In the genomic region with DNA sequence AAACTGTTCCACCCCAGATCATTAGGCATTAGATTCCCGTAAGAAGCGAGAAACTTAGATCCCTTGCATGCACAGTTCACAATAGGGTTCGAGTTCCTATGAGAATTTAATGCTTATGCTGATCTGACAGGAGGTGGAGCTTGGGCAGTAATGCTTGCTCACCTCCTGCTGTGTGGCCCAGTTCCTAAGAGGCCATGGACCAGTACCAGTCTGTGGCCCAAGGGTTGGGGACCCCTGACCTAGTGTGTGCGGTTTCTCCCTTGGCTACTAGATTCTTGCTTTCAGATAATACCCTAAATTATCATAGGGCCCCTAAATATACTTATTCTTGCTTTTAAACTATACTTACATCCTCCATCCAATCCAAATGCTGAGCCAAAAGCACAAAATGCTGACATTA, we compare ENCODE assay signal across 9 cellular contexts. TPM values are rescaled to one million over a fixed set of nuclear protein-coding genes. Genes with fewer than 3 reads are reported as not detected.
DNase-seq lines count a peak whose midpoint lies in the region; ATAC-seq, FAIRE-seq and TF ChIP-seq lines count a peak whose summit lies in the region.
"Had no signal": no experiment of that assay in that cellular context is flagged by ENCODE, and none has a peak within 500 bp of the region (broad histone marks: within the 10 kb centered on the region; RNA-seq: fewer than 3 reads in every experiment).

No MANE protein-coding gene starts in this region.

- H2AFZ ChIP-seq in K562 (ENCODE audit: low read depth, low read length), result no peak overlapping the region

- no peaks in the 10 kb centered on the region for H3K9me3 ChIP-seq in heart right ventricle
- no peaks in the 10 kb centered on the region for H3K9me3 ChIP-seq in K562 (replicated peaks; ENCODE audit: control insufficient read depth, insufficient read depth, low read depth, low read length)
- H3K9me3 ChIP-seq in uterus, result no peaks in the 10 kb centered on the region

- H3K9me3 Mint-ChIP-seq in naive thymus-derived CD8-positive, alpha-beta T cell, result no peaks in the 10 kb centered on the region

- intact Hi-C loops in heart right ventricle (cut with DNase I) (loop anchor here in 3 of 10 donors (2.0 to 5.0 kb wide), 2 partner anchors 16 to 67 kb away; a partner anchor contains a TSS), Right ventricle myocardium superior (cut with DNase I) (no loop called here), K562 (cut with micrococcal nuclease) (loop anchor here (2.0 to 10.0 kb wide), 2 partner anchors 26 to 290 kb away; a partner anchor contains a TSS), uterus (cut with DNase I; ENCODE audit: low total_unique reads) (no loop called here)

- H3K27ac ChIP-seq in heart right ventricle (peak overlapping the region in 9 of 10 donors; percentile 79 to 100 (median 98)), K562 (ENCODE audit: extremely low read depth, low read depth, low read length) (no peak overlapping the region), uterus (peak overlapping the region; percentile 89 to 100)

- 94 to 98% methylated on average over 4 of the region's 4 CpGs for WGBS in heart right ventricle, 2 donors
- WGBS in K562 (ENCODE audit: insufficient coverage, low coverage, missing lambda C conversion rate), result 77% methylated on average over 4 of the region's 4 CpGs

- peaks cover 0 to 13% (median 12%) of the 10 kb centered on the region in 3 donors for H3K36me3 Mint-ChIP-seq in naive thymus-derived CD8-positive, alpha-beta T cell

- ATAC-seq in heart right ventricle (no peak), Right ventricle myocardium superior (ENCODE audit: poor library complexity) (no peak), K562 (no peak), HG02870 (IDR thresholded peaks at IDR 0.05; ENCODE audit: unreplicated experiment) (no peak), HG03520 (IDR thresholded peaks at IDR 0.05; ENCODE audit: unreplicated experiment) (no peak)
- no peak for ATAC-seq in naive thymus-derived CD8-positive, alpha-beta T cell

- TF ChIP-seq CTCF in heart right ventricle (IDR thresholded peaks at IDR 0.05) (no peak), K562 (IDR thresholded peaks at IDR 0.05 in 2 of 3, conservative IDR thresholded peaks at IDR 0.05 in 1 of 3; ENCODE audit: insufficient read depth in 2 of 3, low read depth in 1 of 3, low read length in 3 of 3) (no peak), uterus (IDR thresholded peaks at IDR 0.05) (no peak)

- peaks cover 13 to 72% (median 54%) of the 10 kb centered on the region in 9 donors for H3K4me1 ChIP-seq in heart right ventricle
- peaks cover 63 to 66% of the 10 kb centered on the region in 2 experiments for H3K4me1 ChIP-seq in K562 (replicated peaks in 1 of 2; ENCODE audit: control insufficient read depth in 2 of 2, insufficient read depth in 2 of 2, low read length in 2 of 2)
- peaks cover 3 to 7% of the 10 kb centered on the region in 2 donors for H3K4me1 ChIP-seq in uterus

- POLR2A ChIA-PET in K562 (lab: Yijun Ruan, JAX), result interaction anchor here (1.0 to 2.1 kb wide), 4 partner anchors 15 to 112 kb away, joined by 3 to 23 read pairs (median 6); a partner anchor contains a TSS
- POLR2A ChIA-PET in naive thymus-derived CD8-positive, alpha-beta T cell (lab: Charles Lee), result interaction anchor here (0.6 to 12.3 kb wide), 6 partner anchors 11 to 76 kb away, joined by 3 to 303 read pairs (median 5); a partner anchor contains a TSS

- peak overlapping the region; percentile 92 to 100 (median 98) for H3K4me3 Mint-ChIP-seq in naive thymus-derived CD8-positive, alpha-beta T cell

- no peak for TF ChIP-seq POLR2A in K562 (conservative IDR thresholded peaks at IDR 0.05)
- TF ChIP-seq POLR2A in uterus (IDR thresholded peaks at IDR 0.05), result no peak

- no peak for TF ChIP-seq EP300 in K562 (IDR thresholded peaks at IDR 0.05; ENCODE audit: low read length)

- H3K36me3 ChIP-seq in heart right ventricle (peaks cover 0 to 37% (median 0%) of the 10 kb centered on the region in 9 donors), K562 (ENCODE audit: control insufficient read depth, insufficient read depth, low read length) (no peaks in the 10 kb centered on the region; the same call in 2 of the 3 replicates), uterus (no peaks in the 10 kb centered on the region)

- H3K27ac Mint-ChIP-seq in naive thymus-derived CD8-positive, alpha-beta T cell, result peak overlapping the region; percentile 94 to 100 (median 99)

- in situ Hi-C loops in K562 (cut with MboI), result no loop called here

- H3K4me2 ChIP-seq in K562 (ENCODE audit: insufficient read depth, low read length), result peak overlapping the region; percentile 89; the same call in 1 of the 2 replicates

- no peaks in the 10 kb centered on the region for H3K27me3 ChIP-seq in heart right ventricle
- H3K27me3 ChIP-seq in K562 (ENCODE audit: control insufficient read depth in 2 of 2, insufficient read depth in 2 of 2, low read length in 2 of 2), result no peaks in the 10 kb centered on the region
- no peaks in the 10 kb centered on the region for H3K27me3 ChIP-seq in uterus

- FAIRE-seq in K562 (lab: Jason Lieb, UNC), result peak; percentile 59

- no TSS peak for BruUV-seq in K562 (replicated peaks; lab: Mats Ljungman, UMichigan)

- peaks cover 40% of the 10 kb centered on the region for H3K79me2 ChIP-seq in K562 (ENCODE audit: control insufficient read depth, insufficient read depth, low read length)

- no peaks in the 10 kb centered on the region for H3K27me3 Mint-ChIP-seq in naive thymus-derived CD8-positive, alpha-beta T cell

- H3K9me1 ChIP-seq in K562 (ENCODE audit: control insufficient read depth, insufficient read depth, low read length), result no peaks in the 10 kb centered on the region

- CTCF ChIA-PET in K562 (lab: Yijun Ruan, JAX; ENCODE audit: low intra/inter-chr PET ratio), result interaction anchor here (0.6 to 1.1 kb wide), 3 partner anchors 19 to 77 kb away, joined by 3 to 6 read pairs (median 3); no protein-coding TSS in a partner anchor

- no peaks in the 10 kb centered on the region for H4K20me1 ChIP-seq in K562 (replicated peaks; ENCODE audit: control insufficient read depth, insufficient read depth, low read length)

- H3K4me3 ChIP-seq in heart right ventricle (peak overlapping the region in 1 of 10 donors; percentile 52), K562 (no peak overlapping the region), uterus (no peak overlapping the region)

- peak overlapping the region in 1 of 2 experiments; percentile 75; a peak in 2 of 4 replicates for H3K9ac ChIP-seq in K562 (ENCODE audit: insufficient read depth in 1 of 2, low read depth in 2 of 2, low read length in 2 of 2)

- DNase-seq in heart right ventricle, result no peak
- DNase-seq in Right ventricle myocardium superior, result no peak
- peak in 1 of 4 experiments; percentile 18 for DNase-seq in K562 (ENCODE audit: extremely low read depth in 1 of 4, low spot score in 3 of 4)
- DNase-seq in naive thymus-derived CD8-positive, alpha-beta T cell, result no peak
- no peak for DNase-seq in uterus
- DNase-seq in hepatic stellate cell (ENCODE audit: low spot score), result no peak
- DNase-seq: NCI-H2081 treated with DMSO at 0.1 percent for 48 hours had no signal

- peaks cover 29 to 53% (median 43%) of the 10 kb centered on the region in 4 donors for H3K4me1 Mint-ChIP-seq in naive thymus-derived CD8-positive, alpha-beta T cell

- TF ChIP-seq RAD21 in K562 (CRISPR knock-in tag; conservative IDR thresholded peaks at IDR 0.05 in 1 of 2, IDR thresholded peaks at IDR 0.05 in 1 of 2), result no peak

RNA-seq across cellular contexts. Expression of a gene that starts 1.9 kb away (rescaled TPM):
- total RNA-seq in heart right ventricle (10 to 100 TPM in 1 of 10 donors, 1 to 10 TPM in 9; 2.4 to 28.0 (median 4.4) TPM), Right ventricle myocardium superior (4.1 TPM), K562 (2014; rRNA removed) (40.5 and 45.0 TPM in 2 replicates), K562 (2014; rRNA removed; fragmentation: Illumina TruSeq; extraction: Trizol) (13.5 and 14.0 TPM in 2 replicates), K562 (2015; rRNA removed; fragmentation: Illumina TruSeq; extraction: Trizol) (22.3 and 22.4 TPM in 2 replicates), K562 (2021) (37.3 and 42.6 TPM in 2 replicates), uterus (1 to 10 TPM in 3 of 4 donors, not detected in 1; 2.3 to 9.7 (median 3.5) TPM)
- polyA plus RNA-seq in heart right ventricle (1 to 10 TPM; 5.8 to 6.2 TPM), K562 (2011; rRNA removed) (24.4 and 51.8 TPM in 2 replicates), K562 (2014; fragmentation: Illumina TruSeq; extraction: Trizol) (39.6 and 46.5 TPM in 2 replicates), K562 (2014; fragmentation: Nextera tagmentation; extraction: Ambion mirVana) (1 to 10 TPM; 5.3 to 5.7 TPM), K562 (2014; rRNA removed) (32.2 and 35.1 TPM in 2 replicates)
- 11.8 and 26.5 TPM in 2 replicates for total RNA-seq in K562 (2011; cell fraction: chromatin; rRNA removed; ENCODE audit: low replicate concordance)
- total RNA-seq in K562 (2011; cell fraction: nucleolus; rRNA removed), result 15.2 and 18.8 TPM in 2 replicates
- 22.7 and 30.8 TPM in 2 replicates for total RNA-seq in K562 (2011; cell fraction: nucleoplasm; rRNA removed)
- 44.6 and 52.4 TPM in 2 replicates for polyA plus RNA-seq in K562 (2011; cell fraction: cytosol; rRNA removed)
- 32.8 and 42.4 TPM in 2 replicates for polyA plus RNA-seq in K562 (2011; cell fraction: nucleus; rRNA removed)
- 34.2 and 146 TPM in 2 replicates for polyA plus RNA-seq in K562 (2012)
- 8.6 and 11.3 TPM in 2 replicates for polyA minus RNA-seq in K562 (2011; rRNA and poly(A)+ RNA removed)
- 17.9 and 19.4 TPM in 2 replicates for polyA minus RNA-seq in K562 (2011; cell fraction: cytosol; rRNA and poly(A)+ RNA removed)
- polyA minus RNA-seq in K562 (2011; cell fraction: nucleus; rRNA and poly(A)+ RNA removed), result 4.0 and 7.3 TPM in 2 replicates
- 100 to 1,000 TPM; 274 to 276 TPM for total RNA-seq in naive thymus-derived CD8-positive, alpha-beta T cell
- 100 to 1,000 TPM; 106 to 144 (median 138) TPM for polyA plus RNA-seq in naive thymus-derived CD8-positive, alpha-beta T cell

RNA-seq across cellular contexts. Expression of a gene that starts 4.4 kb away (rescaled TPM):
- 10 to 100 TPM; 32.8 to 50.9 (median 44.1) TPM for total RNA-seq in heart right ventricle
- polyA plus RNA-seq in heart right ventricle, result 10 to 100 TPM; 25.6 to 55.4 TPM
- 39.1 TPM for total RNA-seq in Right ventricle myocardium superior
- total RNA-seq in K562 (2011; cell fraction: chromatin; rRNA removed; ENCODE audit: low replicate concordance), result 227 and 442 TPM in 2 replicates
- 178 and 203 TPM in 2 replicates for total RNA-seq in K562 (2011; cell fraction: nucleolus; rRNA removed)
- 185 and 217 TPM in 2 replicates for total RNA-seq in K562 (2011; cell fraction: nucleoplasm; rRNA removed)
- total RNA-seq in K562 (2014; rRNA removed), result 55.6 and 63.8 TPM in 2 replicates
- 44.0 and 45.1 TPM in 2 replicates for total RNA-seq in K562 (2014; rRNA removed; fragmentation: Illumina TruSeq; extraction: Trizol)
- 60.0 and 62.5 TPM in 2 replicates for total RNA-seq in K562 (2015; rRNA removed; fragmentation: Illumina TruSeq; extraction: Trizol)
- total RNA-seq in K562 (2021), result 106 and 126 TPM in 2 replicates
- polyA plus RNA-seq in K562 (2011; rRNA removed), result 123 and 127 TPM in 2 replicates
- polyA plus RNA-seq in K562 (2011; cell fraction: cytosol; rRNA removed), result 105 and 142 TPM in 2 replicates
- 340 and 411 TPM in 2 replicates for polyA plus RNA-seq in K562 (2011; cell fraction: nucleus; rRNA removed)
- 110 and 127 TPM in 2 replicates for polyA plus RNA-seq in K562 (2012)
- 108 and 119 TPM in 2 replicates for polyA plus RNA-seq in K562 (2014; fragmentation: Illumina TruSeq; extraction: Trizol)
- 1 to 10 TPM; 1.9 to 2.8 TPM for polyA plus RNA-seq in K562 (2014; fragmentation: Nextera tagmentation; extraction: Ambion mirVana)
- polyA plus RNA-seq in K562 (2014; rRNA removed), result 117 and 134 TPM in 2 replicates
- polyA minus RNA-seq in K562 (2011; rRNA and poly(A)+ RNA removed), result 55.9 and 77.0 TPM in 2 replicates
- 46.1 and 60.9 TPM in 2 replicates for polyA minus RNA-seq in K562 (2011; cell fraction: cytosol; rRNA and poly(A)+ RNA removed)
- 68.7 and 70.2 TPM in 2 replicates for polyA minus RNA-seq in K562 (2011; cell fraction: nucleus; rRNA and poly(A)+ RNA removed)
- total RNA-seq in naive thymus-derived CD8-positive, alpha-beta T cell, result 100 to 1,000 TPM; 173 to 174 TPM
- polyA plus RNA-seq in naive thymus-derived CD8-positive, alpha-beta T cell, result 1 to 10 TPM; 1.6 to 2.2 (median 2.0) TPM
- 100 to 1,000 TPM in 1 of 4 donors, 10 to 100 TPM in 3; 35.1 to 150 (median 57.7) TPM for total RNA-seq in uterus

RNA-seq across cellular contexts. Expression of a gene that starts 10.3 kb away (rescaled TPM):
- 1 to 10 TPM in 9 of 10 donors, under 1 TPM in 1; 0.75 to 5.1 (median 2.9) TPM for total RNA-seq in heart right ventricle
- polyA plus RNA-seq in heart right ventricle, result 1 to 10 TPM; 3.1 to 5.5 TPM
- total RNA-seq in Right ventricle myocardium superior, result 1.6 TPM
- total RNA-seq in K562 (2011; cell fraction: chromatin; rRNA removed; ENCODE audit: low replicate concordance), result 28.3 and 66.0 TPM in 2 replicates
- 35.5 and 36.5 TPM in 2 replicates for total RNA-seq in K562 (2011; cell fraction: nucleolus; rRNA removed)
- total RNA-seq in K562 (2011; cell fraction: nucleoplasm; rRNA removed), result 27.8 and 29.8 TPM in 2 replicates
- 5.3 and 6.2 TPM in 2 replicates for total RNA-seq in K562 (2014; rRNA removed)
- total RNA-seq in K562 (2014; rRNA removed; fragmentation: Illumina TruSeq; extraction: Trizol), result 2.0 and 2.2 TPM in 2 replicates
- 3.0 and 3.6 TPM in 2 replicates for total RNA-seq in K562 (2015; rRNA removed; fragmentation: Illumina TruSeq; extraction: Trizol)
- total RNA-seq in K562 (2021), result 7.8 and 11.5 TPM in 2 replicates
- polyA plus RNA-seq in K562 (2011; rRNA removed), result 4.1 and 7.9 TPM in 2 replicates
- polyA plus RNA-seq in K562 (2011; cell fraction: cytosol; rRNA removed), result 2.4 and 3.1 TPM in 2 replicates
- polyA plus RNA-seq in K562 (2011; cell fraction: nucleus; rRNA removed), result 75.1 and 86.2 TPM in 2 replicates
- polyA plus RNA-seq in K562 (2012), result 11.6 and 18.0 TPM in 2 replicates
- 5.8 and 8.2 TPM in 2 replicates for polyA plus RNA-seq in K562 (2014; fragmentation: Illumina TruSeq; extraction: Trizol)
- polyA plus RNA-seq in K562 (2014; fragmentation: Nextera tagmentation; extraction: Ambion mirVana), result 1 to 10 TPM; 1.2 to 1.8 TPM
- 10.9 and 11.1 TPM in 2 replicates for polyA plus RNA-seq in K562 (2014; rRNA removed)
- 0.78 and 0.81 TPM in 2 replicates for polyA minus RNA-seq in K562 (2011; rRNA and poly(A)+ RNA removed)
- not detected in 2 replicates for polyA minus RNA-seq in K562 (2011; cell fraction: cytosol; rRNA and poly(A)+ RNA removed)
- polyA minus RNA-seq in K562 (2011; cell fraction: nucleus; rRNA and poly(A)+ RNA removed), result 5.3 and 7.3 TPM in 2 replicates
- total RNA-seq in naive thymus-derived CD8-positive, alpha-beta T cell, result 10 to 100 TPM; 56.0 to 60.3 TPM
- polyA plus RNA-seq in naive thymus-derived CD8-positive, alpha-beta T cell, result 1 to 10 TPM in 1 of 3 donors, under 1 TPM in 2; 0.09 to 1.9 (median 0.25) TPM
- total RNA-seq in uterus, result 10 to 100 TPM in 1 of 4 donors, 1 to 10 TPM in 1, under 1 TPM in 1, not detected in 1; 0.59 to 12.4 (median 2.5) TPM

RNA-seq across cellular contexts. Expression of a gene that starts 16.2 kb away (rescaled TPM):
- total RNA-seq in heart right ventricle (100 to 1,000 TPM in 1 of 10 donors, 10 to 100 TPM in 9; 75.5 to 122 (median 82.7) TPM), Right ventricle myocardium superior (94.6 TPM), K562 (2014; rRNA removed) (129 and 156 TPM in 2 replicates), K562 (2014; rRNA removed; fragmentation: Illumina TruSeq; extraction: Trizol) (123 and 128 TPM in 2 replicates), K562 (2015; rRNA removed; fragmentation: Illumina TruSeq; extraction: Trizol) (99.1 and 110 TPM in 2 replicates), K562 (2021) (149 and 154 TPM in 2 replicates), uterus (10 to 100 TPM; 45.6 to 84.7 (median 56.3) TPM)
- polyA plus RNA-seq in heart right ventricle (100 to 1,000 TPM in 1 of 2 donors, 10 to 100 TPM in 1; 53.0 to 132 TPM), K562 (2011; rRNA removed) (161 and 163 TPM in 2 replicates), K562 (2014; fragmentation: Illumina TruSeq; extraction: Trizol) (227 and 245 TPM in 2 replicates), K562 (2014; fragmentation: Nextera tagmentation; extraction: Ambion mirVana) (10 to 100 TPM; 62.2 to 95.5 TPM), K562 (2014; rRNA removed) (207 and 223 TPM in 2 replicates)
- 19.1 and 20.3 TPM in 2 replicates for total RNA-seq in K562 (2011; cell fraction: chromatin; rRNA removed; ENCODE audit: low replicate concordance)
- total RNA-seq in K562 (2011; cell fraction: nucleolus; rRNA removed), result 21.5 and 22.6 TPM in 2 replicates
- 36.4 and 49.9 TPM in 2 replicates for total RNA-seq in K562 (2011; cell fraction: nucleoplasm; rRNA removed)
- 240 and 251 TPM in 2 replicates for polyA plus RNA-seq in K562 (2011; cell fraction: cytosol; rRNA removed)
- 54.9 and 71.1 TPM in 2 replicates for polyA plus RNA-seq in K562 (2011; cell fraction: nucleus; rRNA removed)
- 213 and 399 TPM in 2 replicates for polyA plus RNA-seq in K562 (2012)
- 48.7 TPM in 2 replicates for polyA minus RNA-seq in K562 (2011; rRNA and poly(A)+ RNA removed)
- 29.3 and 40.5 TPM in 2 replicates for polyA minus RNA-seq in K562 (2011; cell fraction: cytosol; rRNA and poly(A)+ RNA removed)
- polyA minus RNA-seq in K562 (2011; cell fraction: nucleus; rRNA and poly(A)+ RNA removed), result 9.3 and 18.2 TPM in 2 replicates
- 10 to 100 TPM; 38.6 to 40.0 TPM for total RNA-seq in naive thymus-derived CD8-positive, alpha-beta T cell
- polyA plus RNA-seq in naive thymus-derived CD8-positive, alpha-beta T cell, result 100 to 1,000 TPM; 102 to 117 (median 102) TPM

RNA-seq across cellular contexts. Expression of a gene that starts 18.5 kb away (rescaled TPM):
- total RNA-seq in heart right ventricle (10 to 100 TPM; 39.0 to 63.1 (median 47.4) TPM), Right ventricle myocardium superior (44.2 TPM), K562 (2014; rRNA removed) (69.4 and 115 TPM in 2 replicates), K562 (2014; rRNA removed; fragmentation: Illumina TruSeq; extraction: Trizol) (45.4 and 51.9 TPM in 2 replicates), K562 (2015; rRNA removed; fragmentation: Illumina TruSeq; extraction: Trizol) (53.2 and 54.1 TPM in 2 replicates), K562 (2021) (107 and 109 TPM in 2 replicates), uterus (10 to 100 TPM; 14.2 to 71.2 (median 37.7) TPM)
- polyA plus RNA-seq in heart right ventricle (10 to 100 TPM; 50.8 to 56.3 TPM), K562 (2011; rRNA removed) (78.7 and 138 TPM in 2 replicates), K562 (2014; fragmentation: Illumina TruSeq; extraction: Trizol) (165 and 176 TPM in 2 replicates), K562 (2014; fragmentation: Nextera tagmentation; extraction: Ambion mirVana) (10 to 100 TPM; 37.9 to 43.6 TPM), K562 (2014; rRNA removed) (78.2 and 78.4 TPM in 2 replicates)
- 57.1 and 153 TPM in 2 replicates for total RNA-seq in K562 (2011; cell fraction: chromatin; rRNA removed; ENCODE audit: low replicate concordance)
- 190 and 234 TPM in 2 replicates for total RNA-seq in K562 (2011; cell fraction: nucleolus; rRNA removed)
- total RNA-seq in K562 (2011; cell fraction: nucleoplasm; rRNA removed), result 210 and 316 TPM in 2 replicates
- polyA plus RNA-seq in K562 (2011; cell fraction: cytosol; rRNA removed), result 220 and 272 TPM in 2 replicates
- 108 and 142 TPM in 2 replicates for polyA plus RNA-seq in K562 (2011; cell fraction: nucleus; rRNA removed)
- 133 and 141 TPM in 2 replicates for polyA plus RNA-seq in K562 (2012)
- 92.5 and 120 TPM in 2 replicates for polyA minus RNA-seq in K562 (2011; rRNA and poly(A)+ RNA removed)
- polyA minus RNA-seq in K562 (2011; cell fraction: cytosol; rRNA and poly(A)+ RNA removed), result 98.4 and 124 TPM in 2 replicates
- polyA minus RNA-seq in K562 (2011; cell fraction: nucleus; rRNA and poly(A)+ RNA removed), result 25.2 and 30.5 TPM in 2 replicates
- total RNA-seq in naive thymus-derived CD8-positive, alpha-beta T cell, result 10 to 100 TPM; 27.5 to 28.6 TPM
- 10 to 100 TPM; 16.3 to 19.5 (median 19.1) TPM for polyA plus RNA-seq in naive thymus-derived CD8-positive, alpha-beta T cell

Comparison
In these comparisons a context has a peak if more than half of its experiments do, and no peak if none do; other contexts are left out.
1. RNA of a gene that starts 1.9 kb away (total RNA-seq): 274 to 276 TPM in naive thymus-derived CD8-positive, alpha-beta T cell; 11.8 to 45.0 TPM in K562, 2.4 to 28.0 TPM in heart right ventricle, 4.1 TPM in Right ventricle myocardium superior (single experiment) and 2.3 to 9.7 TPM in uterus; every median in the first group is over 4 times any median in the second.